In the genomic region with DNA sequence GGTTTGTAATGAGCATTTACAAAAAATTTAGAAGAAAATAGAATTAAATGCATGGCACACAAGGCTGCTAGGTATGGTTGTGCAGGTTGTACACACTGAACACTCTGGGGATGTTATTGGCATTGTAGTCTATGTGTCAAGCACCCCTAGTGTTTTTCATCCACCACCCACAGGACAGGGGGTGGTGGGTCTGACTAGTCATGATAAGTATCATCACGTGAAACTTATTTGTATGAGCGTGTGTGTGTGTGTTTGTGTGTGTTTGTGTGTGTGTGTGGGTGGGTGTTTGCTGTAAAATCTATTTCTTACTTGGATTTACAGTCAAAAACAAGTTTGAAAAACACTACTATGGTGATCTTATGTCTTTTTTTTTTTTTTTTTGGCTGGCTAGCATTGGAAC, we compare ENCODE assay signal across 23 cellular contexts.
A peak's percentile ranks its signal among the peaks of the same experiment; 100 is the strongest.
DNase-seq lines count a peak whose midpoint lies in the region; ATAC-seq and TF ChIP-seq lines count a peak whose summit lies in the region.
"Had no signal": no experiment of that assay in that cellular context is flagged by ENCODE, and none has a peak within 500 bp of the region (broad histone marks: within the 10 kb centered on the region; RNA-seq: fewer than 3 reads in every experiment).

No MANE protein-coding gene starts in this region.

- no peaks in the 10 kb centered on the region for H3K36me3 ChIP-seq in right atrium auricular region
- H3K36me3 ChIP-seq in ascending aorta = no peaks in the 10 kb centered on the region
- H3K36me3 ChIP-seq: BLaER1, esophagus squamous epithelium, HAP-1, uterus had no signal

- H3K4me1 ChIP-seq in right atrium auricular region (no peaks in the 10 kb centered on the region), ascending aorta (peaks cover 0 to 3% of the 10 kb centered on the region in 2 donors)
- H3K4me1 ChIP-seq: HAP-1, uterus had no signal

- no peak for TF ChIP-seq CTCF in right atrium auricular region (IDR thresholded peaks at IDR 0.05)
- TF ChIP-seq CTCF in ascending aorta (IDR thresholded peaks at IDR 0.05) = no peak

- peaks cover 59% of the 10 kb centered on the region for H3K4me1 Mint-ChIP-seq in activated T-cell treated with anti-CD3 and anti-CD28 coated beads, Interleukin-2, amount 50 U/mL, for 4 hours (ENCODE audit: low read depth)
- peaks cover 54 to 68% (median 67%) of the 10 kb centered on the region in 3 donors for H3K4me1 Mint-ChIP-seq in IgD-negative memory B cell
- H3K4me1 Mint-ChIP-seq in activated T-helper 1 cell treated with anti-CD3 and anti-CD28 coated beads, Interleukin-12 subunit alpha, Interleukin-12 subunit beta, Interleukin-2, Interleukin-4 antibody, amounts not matched to agents 30 ng/mL and 10 ng/mL and 1 ng/mL, durations not matched to agents 14 hours and 24 hours and 36 hours (ENCODE audit: low read depth) = peaks cover 85% of the 10 kb centered on the region
- peaks cover 83 to 97% of the 10 kb centered on the region in 2 donors for H3K4me1 Mint-ChIP-seq in natural killer cell treated with Interleukin-12 subunit alpha and Interleukin-12 subunit beta and Interleukin-15 and Interleukin-18, amount 100 ng/mL, for 72 hours (ENCODE audit: low read depth in 2 of 2)

- no peak overlapping the region for H3K27ac ChIP-seq in right atrium auricular region
- no peak overlapping the region for H3K27ac ChIP-seq in ascending aorta
- H3K27ac ChIP-seq: BLaER1, esophagus squamous epithelium, uterus had no signal

- no peaks in the 10 kb centered on the region for H3K27me3 Mint-ChIP-seq in activated T-cell treated with anti-CD3 and anti-CD28 coated beads, Interleukin-2, amount 50 U/mL, for 4 hours (ENCODE audit: low read depth)
- no peaks in the 10 kb centered on the region for H3K27me3 Mint-ChIP-seq in IgD-negative memory B cell
- no peaks in the 10 kb centered on the region for H3K27me3 Mint-ChIP-seq in activated T-helper 1 cell treated with anti-CD3 and anti-CD28 coated beads, Interleukin-12 subunit alpha, Interleukin-12 subunit beta, Interleukin-2, Interleukin-4 antibody, amounts not matched to agents 30 ng/mL and 10 ng/mL and 1 ng/mL, durations not matched to agents 14 hours and 24 hours and 36 hours (ENCODE audit: insufficient read depth)
- H3K27me3 Mint-ChIP-seq in natural killer cell treated with Interleukin-12 subunit alpha and Interleukin-12 subunit beta and Interleukin-15 and Interleukin-18, amount 100 ng/mL, for 72 hours = no peaks in the 10 kb centered on the region

- no peak overlapping the region for H3K4me3 Mint-ChIP-seq in activated T-cell treated with anti-CD3 and anti-CD28 coated beads, Interleukin-2, amount 50 U/mL, for 4 hours
- H3K4me3 Mint-ChIP-seq in IgD-negative memory B cell = no peak overlapping the region
- H3K4me3 Mint-ChIP-seq in activated T-helper 1 cell treated with anti-CD3 and anti-CD28 coated beads, Interleukin-12 subunit alpha, Interleukin-12 subunit beta, Interleukin-2, Interleukin-4 antibody, amounts not matched to agents 30 ng/mL and 10 ng/mL and 1 ng/mL, durations not matched to agents 14 hours and 24 hours and 36 hours = no peak overlapping the region
- H3K4me3 Mint-ChIP-seq in natural killer cell treated with Interleukin-12 subunit alpha and Interleukin-12 subunit beta and Interleukin-15 and Interleukin-18, amount 100 ng/mL, for 72 hours = peak overlapping the region; percentile 80

- no peak for DNase-seq in activated T-cell treated with anti-CD3 and anti-CD28 coated beads, Interleukin-2, amount 50 U/mL, for 4 hours
- DNase-seq in activated T-cell treated with anti-CD3 and anti-CD28 coated beads, Interleukin-2, amount 50 U/mL, for 48 hours = no peak
- no peak for DNase-seq in activated T-helper 1 cell treated with anti-CD3 and anti-CD28 coated beads, Interleukin-12 subunit alpha, Interleukin-12 subunit beta, Interleukin-2, Interleukin-4 antibody, amounts not matched to agents 30 ng/mL and 10 ng/mL and 1 ng/mL, durations not matched to agents 14 hours and 24 hours and 36 hours (ENCODE audit: low spot score)
- DNase-seq in natural killer cell treated with Interleukin-12 subunit alpha and Interleukin-12 subunit beta and Interleukin-15 and Interleukin-18, amount 100 ng/mL, for 72 hours (ENCODE audit: low spot score) = no peak
- DNase-seq in NCI-H2227 (lab: John Stamatoyannopoulos, UW; ENCODE audit: unreplicated experiment) (no peak), right atrium auricular region (ENCODE audit: low spot score) (no peak), ascending aorta (ENCODE audit: low spot score in 2 of 2) (no peak)
- DNase-seq: ACHN; activated CD8-positive, alpha-beta memory T cell treated with anti-CD3 and anti-CD28 coated beads for 24 hours; activated effector memory CD4-positive, alpha-beta T cell treated with Interleukin-2 at 50 U/mL for 16 hours; amygdala; cortex of kidney; esophagus squamous epithelium; Kasumi-1; naive thymus-derived CD4-positive, alpha-beta T cell; NCI-H524 treated with DMSO at 0.1 percent for 48 hours; NK-92 treated with Interleukin-12 subunit alpha and Interleukin-12 subunit beta, amount 100 ng/mL, for 24 hours; stimulated activated CD4-positive, alpha-beta T cell treated with anti-CD3 and anti-CD28 coated beads, Interleukin-2, amount 100 ng/mL, for 24 hours; uterus had no signal

- intact Hi-C loops in activated T-helper 1 cell treated with anti-CD3 and anti-CD28 coated beads, Interleukin-12 subunit alpha, Interleukin-12 subunit beta, Interleukin-2, Interleukin-4 antibody, amounts not matched to agents 30 ng/mL and 10 ng/mL and 1 ng/mL, durations not matched to agents 14 hours and 24 hours and 36 hours (cut with micrococcal nuclease) = loop anchor here (10.0 kb wide), 1 partner anchor 476 kb away; no protein-coding TSS in a partner anchor
- intact Hi-C loops in ascending aorta (cut with DNase I) = no loop called here

- H3K27ac Mint-ChIP-seq in IgD-negative memory B cell = peak overlapping the region; percentile 25 to 76 (median 26)
- H3K27ac Mint-ChIP-seq in activated T-helper 1 cell treated with anti-CD3 and anti-CD28 coated beads, Interleukin-12 subunit alpha, Interleukin-12 subunit beta, Interleukin-2, Interleukin-4 antibody, amounts not matched to agents 30 ng/mL and 10 ng/mL and 1 ng/mL, durations not matched to agents 14 hours and 24 hours and 36 hours = peak overlapping the region; percentile 77
- H3K27ac Mint-ChIP-seq in natural killer cell treated with Interleukin-12 subunit alpha and Interleukin-12 subunit beta and Interleukin-15 and Interleukin-18, amount 100 ng/mL, for 72 hours = peak overlapping the region; percentile 89 to 97

- H3K9me3 Mint-ChIP-seq in activated T-cell treated with anti-CD3 and anti-CD28 coated beads, Interleukin-2, amount 50 U/mL, for 4 hours = no peaks in the 10 kb centered on the region
- no peaks in the 10 kb centered on the region for H3K9me3 Mint-ChIP-seq in IgD-negative memory B cell
- H3K9me3 Mint-ChIP-seq in activated T-helper 1 cell treated with anti-CD3 and anti-CD28 coated beads, Interleukin-12 subunit alpha, Interleukin-12 subunit beta, Interleukin-2, Interleukin-4 antibody, amounts not matched to agents 30 ng/mL and 10 ng/mL and 1 ng/mL, durations not matched to agents 14 hours and 24 hours and 36 hours = no peaks in the 10 kb centered on the region
- H3K9me3 Mint-ChIP-seq in natural killer cell treated with Interleukin-12 subunit alpha and Interleukin-12 subunit beta and Interleukin-15 and Interleukin-18, amount 100 ng/mL, for 72 hours = no peaks in the 10 kb centered on the region

- no peaks in the 10 kb centered on the region for H3K27me3 ChIP-seq in right atrium auricular region
- no peaks in the 10 kb centered on the region for H3K27me3 ChIP-seq in ascending aorta
- H3K27me3 ChIP-seq: BLaER1, esophagus squamous epithelium, uterus had no signal

- H3K9me3 ChIP-seq in right atrium auricular region (no peaks in the 10 kb centered on the region), ascending aorta (no peaks in the 10 kb centered on the region)
- H3K9me3 ChIP-seq: BLaER1, esophagus squamous epithelium, HAP-1, uterus had no signal

- no peaks in the 10 kb centered on the region for H3K36me3 Mint-ChIP-seq in activated T-cell treated with anti-CD3 and anti-CD28 coated beads, Interleukin-2, amount 50 U/mL, for 4 hours (ENCODE audit: insufficient read depth)
- no peaks in the 10 kb centered on the region for H3K36me3 Mint-ChIP-seq in IgD-negative memory B cell
- H3K36me3 Mint-ChIP-seq in activated T-helper 1 cell treated with anti-CD3 and anti-CD28 coated beads, Interleukin-12 subunit alpha, Interleukin-12 subunit beta, Interleukin-2, Interleukin-4 antibody, amounts not matched to agents 30 ng/mL and 10 ng/mL and 1 ng/mL, durations not matched to agents 14 hours and 24 hours and 36 hours (ENCODE audit: low read depth) = peaks cover 1% of the 10 kb centered on the region
- peaks cover 13% of the 10 kb centered on the region for H3K36me3 Mint-ChIP-seq in natural killer cell treated with Interleukin-12 subunit alpha and Interleukin-12 subunit beta and Interleukin-15 and Interleukin-18, amount 100 ng/mL, for 72 hours

- peak; percentile 46 to 80 for ATAC-seq in activated T-cell treated with anti-CD3 and anti-CD28 coated beads, Interleukin-2, amount 50 U/mL, for 4 hours
- ATAC-seq in natural killer cell treated with Interleukin-12 subunit alpha and Interleukin-12 subunit beta and Interleukin-15 and Interleukin-18, amount 100 ng/mL, for 72 hours = peak in 1 of 2 donors; percentile 32
- ATAC-seq: naive thymus-derived CD4-positive, alpha-beta T cell had no signal

- no peak overlapping the region for H3K4me3 ChIP-seq in right atrium auricular region
- no peak overlapping the region for H3K4me3 ChIP-seq in ascending aorta
- H3K4me3 ChIP-seq: BLaER1, esophagus squamous epithelium, HAP-1, smooth muscle cell, uterus had no signal

Comparison
In these comparisons a context has a peak if more than half of its experiments do, and no peak if none do; other contexts are left out.
1. H3K27ac Mint-ChIP-seq: peak in every context shown above with its lines; median percentile 93 in natural killer cell treated with Interleukin-12 subunit alpha and Interleukin-12 subunit beta and Interleukin-15 and Interleukin-18, amount 100 ng/mL, for 72 hours; 77 in activated T-helper 1 cell treated with anti-CD3 and anti-CD28 coated beads, Interleukin-12 subunit alpha, Interleukin-12 subunit beta, Interleukin-2, Interleukin-4 antibody, amounts not matched to agents 30 ng/mL and 10 ng/mL and 1 ng/mL, durations not matched to agents 14 hours and 24 hours and 36 hours; 26 in IgD-negative memory B cell.